1 cellular context compared by ENCODE assay signal in the genomic region with DNA sequence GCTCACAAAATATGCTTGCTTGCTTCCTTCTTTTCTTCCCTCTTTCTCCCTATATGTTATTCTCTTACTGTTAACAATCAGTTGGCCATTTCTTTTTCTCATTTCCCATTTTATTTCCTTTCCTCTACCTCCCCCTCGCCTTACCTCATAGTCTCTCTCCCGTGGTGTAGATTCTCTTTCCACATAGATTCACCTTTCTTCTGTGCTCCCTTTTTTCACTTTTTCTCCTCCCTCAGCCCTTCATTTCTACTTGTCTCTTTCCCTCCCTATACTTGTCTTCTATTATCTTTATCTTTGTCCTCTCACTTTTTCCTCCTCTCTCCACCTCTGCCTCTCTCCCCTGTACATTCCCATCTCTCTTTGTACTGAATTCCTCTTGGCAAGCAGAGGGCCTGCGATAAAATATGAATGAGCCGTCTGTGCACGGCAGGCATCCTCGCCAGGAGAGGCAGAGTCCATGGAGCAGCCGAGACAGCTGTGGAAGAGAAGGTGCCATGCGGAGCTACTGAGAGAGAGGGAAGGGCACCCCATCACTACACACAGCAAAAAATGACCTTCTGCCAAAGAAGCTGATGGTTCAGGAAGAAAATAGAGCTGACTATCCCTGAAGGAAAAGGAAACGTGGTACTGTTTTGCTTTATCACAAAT.
TF ChIP-seq lines count a peak whose summit lies in the region.

No MANE protein-coding gene starts in this region.

TF ChIP-seq in SK-N-SH, 30 proteins besides CTCF, POLR2A, EP300 and RAD21 (continued from another document):
- TF ChIP-seq, protein P1, sequence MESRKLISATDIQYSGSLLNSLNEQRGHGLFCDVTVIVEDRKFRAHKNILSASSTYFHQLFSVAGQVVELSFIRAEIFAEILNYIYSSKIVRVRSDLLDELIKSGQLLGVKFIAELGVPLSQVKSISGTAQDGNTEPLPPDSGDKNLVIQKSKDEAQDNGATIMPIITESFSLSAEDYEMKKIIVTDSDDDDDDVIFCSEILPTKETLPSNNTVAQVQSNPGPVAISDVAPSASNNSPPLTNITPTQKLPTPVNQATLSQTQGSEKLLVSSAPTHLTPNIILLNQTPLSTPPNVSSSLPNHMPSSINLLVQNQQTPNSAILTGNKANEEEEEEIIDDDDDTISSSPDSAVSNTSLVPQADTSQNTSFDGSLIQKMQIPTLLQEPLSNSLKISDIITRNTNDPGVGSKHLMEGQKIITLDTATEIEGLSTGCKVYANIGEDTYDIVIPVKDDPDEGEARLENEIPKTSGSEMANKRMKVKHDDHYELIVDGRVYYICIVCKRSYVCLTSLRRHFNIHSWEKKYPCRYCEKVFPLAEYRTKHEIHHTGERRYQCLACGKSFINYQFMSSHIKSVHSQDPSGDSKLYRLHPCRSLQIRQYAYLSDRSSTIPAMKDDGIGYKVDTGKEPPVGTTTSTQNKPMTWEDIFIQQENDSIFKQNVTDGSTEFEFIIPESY (IDR thresholded peaks at IDR 0.05; ENCODE audit: borderline replicate concordance, low read depth): no peak
- TF ChIP-seq, protein P2, sequence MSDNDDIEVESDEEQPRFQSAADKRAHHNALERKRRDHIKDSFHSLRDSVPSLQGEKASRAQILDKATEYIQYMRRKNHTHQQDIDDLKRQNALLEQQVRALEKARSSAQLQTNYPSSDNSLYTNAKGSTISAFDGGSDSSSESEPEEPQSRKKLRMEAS (IDR thresholded peaks at IDR 0.05; ENCODE audit: low read depth): no peak
- TF ChIP-seq, protein P3, sequence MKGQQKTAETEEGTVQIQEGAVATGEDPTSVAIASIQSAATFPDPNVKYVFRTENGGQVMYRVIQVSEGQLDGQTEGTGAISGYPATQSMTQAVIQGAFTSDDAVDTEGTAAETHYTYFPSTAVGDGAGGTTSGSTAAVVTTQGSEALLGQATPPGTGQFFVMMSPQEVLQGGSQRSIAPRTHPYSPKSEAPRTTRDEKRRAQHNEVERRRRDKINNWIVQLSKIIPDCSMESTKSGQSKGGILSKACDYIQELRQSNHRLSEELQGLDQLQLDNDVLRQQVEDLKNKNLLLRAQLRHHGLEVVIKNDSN (IDR thresholded peaks at IDR 0.05; ENCODE audit: borderline replicate concordance, low read depth): no peak
- TF ChIP-seq FOXJ3 (CRISPR knock-in tag; IDR thresholded peaks at IDR 0.05) (no peak), NFIC (IDR thresholded peaks at IDR 0.05; ENCODE audit: borderline replicate concordance) (no peak), YY1 (IDR thresholded peaks at IDR 0.05; ENCODE audit: low read depth) (no peak), MXI1 (IDR thresholded peaks at IDR 0.05; ENCODE audit: low read depth, low read length) (no peak), SMC3 (IDR thresholded peaks at IDR 0.05; ENCODE audit: low read depth, low read length) (no peak), RXRA (IDR thresholded peaks at IDR 0.05; ENCODE audit: borderline replicate concordance, low read depth) (no peak), CHD2 (IDR thresholded peaks at IDR 0.05; ENCODE audit: low read length, partially characterized antibody) (no peak)
- TF ChIP-seq, protein P4, sequence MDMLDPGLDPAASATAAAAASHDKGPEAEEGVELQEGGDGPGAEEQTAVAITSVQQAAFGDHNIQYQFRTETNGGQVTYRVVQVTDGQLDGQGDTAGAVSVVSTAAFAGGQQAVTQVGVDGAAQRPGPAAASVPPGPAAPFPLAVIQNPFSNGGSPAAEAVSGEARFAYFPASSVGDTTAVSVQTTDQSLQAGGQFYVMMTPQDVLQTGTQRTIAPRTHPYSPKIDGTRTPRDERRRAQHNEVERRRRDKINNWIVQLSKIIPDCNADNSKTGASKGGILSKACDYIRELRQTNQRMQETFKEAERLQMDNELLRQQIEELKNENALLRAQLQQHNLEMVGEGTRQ (IDR thresholded peaks at IDR 0.05; ENCODE audit: borderline replicate concordance, low read depth, low read length): no peak
